Comparison of ENCODE assay signal across 24 cellular contexts in the genomic region with DNA sequence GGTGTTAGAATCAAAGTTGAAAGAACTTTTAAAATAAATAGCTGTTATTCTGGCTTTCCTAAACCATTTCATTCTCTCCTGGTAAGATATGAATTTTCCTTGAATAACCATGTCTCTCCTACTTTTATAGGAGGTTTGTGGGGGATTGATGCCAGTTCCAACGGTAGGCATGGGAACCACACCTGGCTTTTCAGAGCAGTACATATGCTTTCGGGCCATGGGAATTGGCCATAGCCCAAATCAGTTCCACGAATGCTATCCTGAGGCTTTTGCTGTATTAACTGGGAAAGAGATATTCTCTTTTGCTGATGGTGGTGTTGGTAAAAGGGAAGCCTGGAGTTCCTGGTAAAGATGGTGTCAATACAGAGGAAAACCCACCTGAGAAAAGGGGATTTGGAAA.
"Had no signal": no experiment of that assay in that cellular context is flagged by ENCODE, and none has a peak within 500 bp of the region (broad histone marks: within the 10 kb centered on the region; RNA-seq: fewer than 3 reads in every experiment).

No MANE protein-coding gene starts in this region.

- ATAC-seq: stimulated activated effector memory CD8-positive, alpha-beta T cell treated with anti-CD3 and anti-CD28 coated beads, Interleukin-12 subunit alpha, Interleukin-12 subunit beta, amount 100 ng/mL, for 72 hours; stimulated activated memory B cell treated with anti-CD40 and anti-IgM and Interleukin-4, amounts not matched to agents 10 μg/mL and 1 μg/mL and 100 μg/mL, for 72 hours; stimulated activated naive B cell treated with anti-CD40 and anti-IgM and Interleukin-4, amounts not matched to agents 10 μg/mL and 1 μg/mL and 100 μg/mL, for 72 hours; stimulated activated naive CD8-positive, alpha-beta T cell treated with anti-CD3 and anti-CD28 coated beads, Interleukin-15, amount 100 ng/mL, for 72 hours; stimulated activated naive CD8-positive, alpha-beta T cell treated with anti-CD3 and anti-CD28 coated beads, Interleukin-15, Interleukin-2, amounts not matched to agents 100 U/mL and 50 U/mL, for 24 hours; upper lobe of right lung had no signal

- H3K36me3 ChIP-seq: stomach, suprapubic skin, thoracic aorta, thyroid gland, tibial artery, tibial nerve, transverse colon, upper lobe of left lung, upper lobe of right lung, uterus, vagina had no signal

- H3K4me1 ChIP-seq: stomach, suprapubic skin, testis, thyroid gland, tibial artery, tibial nerve, transverse colon, upper lobe of left lung, upper lobe of right lung, uterus, vagina had no signal

- H3K27ac ChIP-seq: stomach, suprapubic skin, testis, thoracic aorta, thyroid gland, tibial artery, tibial nerve, transverse colon, upper lobe of left lung, upper lobe of right lung, uterus, vagina had no signal

- H3K4me3 ChIP-seq: stomach, suprapubic skin, testis, thoracic aorta, thyroid gland, tibial artery, tibial nerve, transverse colon, upper lobe of left lung, upper lobe of right lung, uterus, vagina had no signal

- H3K9me3 ChIP-seq: stomach, suprapubic skin, testis, thoracic aorta, thyroid gland, tibial artery, tibial nerve, transverse colon, upper lobe of left lung, upper lobe of right lung, uterus, vagina had no signal

- DNase-seq: stimulated activated CD4-positive, alpha-beta T cell treated with anti-CD3 and anti-CD28 coated beads, Interleukin-2, amount 100 ng/mL, for 48 hours; stimulated activated CD4-positive, alpha-beta T cell treated with anti-CD3 and anti-CD28 coated beads, Interleukin-4, amount 100 ng/mL, for 1 hour; stimulated activated CD4-positive, alpha-beta T cell treated with anti-CD3 and anti-CD28 coated beads, Interleukin-4, amount 100 ng/mL, for 24 hours; stimulated activated CD4-positive, alpha-beta T cell treated with anti-CD3 and anti-CD28 coated beads, Interleukin-4, amount 100 ng/mL, for 4 hours; stimulated activated CD8-positive, alpha-beta memory T cell treated with anti-CD3 and anti-CD28 coated beads, Interleukin-4, amount 100 ng/mL, for 48 hours; stimulated activated naive B cell treated with anti-CD40 and anti-IgM and Interleukin-4, amounts not matched to agents 10 μg/mL and 1 μg/mL and 100 μg/mL, for 72 hours; stimulated activated naive CD4-positive, alpha-beta T cell; stimulated activated naive CD4-positive, alpha-beta T cell treated with Interleukin-2 at 50 U/mL for 16 hours; stimulated activated naive CD8-positive, alpha-beta T cell treated with anti-CD3 and anti-CD28 coated beads, Interleukin-15, amount 100 ng/mL, for 72 hours; stimulated activated naive CD8-positive, alpha-beta T cell treated with anti-CD3 and anti-CD28 coated beads, Interleukin-15, Interleukin-2, amounts not matched to agents 100 U/mL and 50 U/mL, for 24 hours; stomach; testis; thyroid gland; tibial artery; transverse colon; upper lobe of left lung; upper lobe of right lung; uterus had no signal

- H3K27me3 ChIP-seq: stomach, suprapubic skin, testis, thyroid gland, tibial artery, tibial nerve, transverse colon, upper lobe of left lung, upper lobe of right lung, uterus, vagina had no signal
